1 cellular context compared by ENCODE assay signal in genomic region chr7:82542665-82543064, GRCh38.
TF ChIP-seq lines count a peak whose summit lies in the region.

No MANE protein-coding gene starts in this region.

TF ChIP-seq in HEK293, 187 proteins besides CTCF, POLR2A, EP300 and RAD21 (continued from another document and continues in another):
- TF ChIP-seq ZNF280C (tag by site-specific recombination; IDR thresholded peaks at IDR 0.05) = no peak
- no peak for TF ChIP-seq ZNF311 (tag by site-specific recombination; IDR thresholded peaks at IDR 0.05; ENCODE audit: borderline replicate concordance)
- no peak for TF ChIP-seq ZNF292 (tag by site-specific recombination; IDR thresholded peaks at IDR 0.05; ENCODE audit: borderline replicate concordance, low read depth)
- TF ChIP-seq ZNF449 (tag by site-specific recombination; IDR thresholded peaks at IDR 0.05) = no peak
- no peak for TF ChIP-seq RBAK (tag by site-specific recombination; IDR thresholded peaks at IDR 0.05)
- no peak for TF ChIP-seq ZNF2 (tag by site-specific recombination; IDR thresholded peaks at IDR 0.05)
- TF ChIP-seq OVOL3 (tag by site-specific recombination; IDR thresholded peaks at IDR 0.05) = no peak
- TF ChIP-seq PATZ1 (tag by site-specific recombination; IDR thresholded peaks at IDR 0.05) = no peak
- TF ChIP-seq HIC1 (tag by site-specific recombination; IDR thresholded peaks at IDR 0.05) = no peak
- peak; percentile 96 for TF ChIP-seq ZNF843 (tag by site-specific recombination; IDR thresholded peaks at IDR 0.05)
- no peak for TF ChIP-seq ZBTB8A (tag by site-specific recombination; IDR thresholded peaks at IDR 0.05)
- TF ChIP-seq ZNF114 (tag by site-specific recombination; IDR thresholded peaks at IDR 0.05) = no peak
- no peak for TF ChIP-seq ZNF600 (tag by site-specific recombination; IDR thresholded peaks at IDR 0.05)
- no peak for TF ChIP-seq ZNF791 (tag by site-specific recombination; IDR thresholded peaks at IDR 0.05)
- TF ChIP-seq ZNF558 (tag by site-specific recombination; IDR thresholded peaks at IDR 0.05) = no peak
- no peak for TF ChIP-seq ZNF404 (tag by site-specific recombination; IDR thresholded peaks at IDR 0.05)
- no peak for TF ChIP-seq ZNF623 (tag by site-specific recombination; IDR thresholded peaks at IDR 0.05)
- TF ChIP-seq GLI2 (tag by site-specific recombination; IDR thresholded peaks at IDR 0.05; ENCODE audit: borderline replicate concordance, low read depth) = peak; percentile 30; the same call in 1 of the 2 replicates
- no peak for TF ChIP-seq ZNF223 (tag by site-specific recombination; IDR thresholded peaks at IDR 0.05)
- TF ChIP-seq ZNF16 (tag by site-specific recombination; IDR thresholded peaks at IDR 0.05; ENCODE audit: low read depth) = no peak
- TF ChIP-seq SP3 (tag by site-specific recombination; IDR thresholded peaks at IDR 0.05) = no peak
- no peak for TF ChIP-seq PRDM10 (tag by site-specific recombination; IDR thresholded peaks at IDR 0.05)
- no peak for TF ChIP-seq ZNF148 (tag by site-specific recombination; IDR thresholded peaks at IDR 0.05; ENCODE audit: borderline replicate concordance)
- peak; percentile 38; the same call in 1 of the 2 replicates for TF ChIP-seq GFI1B (tag by site-specific recombination; IDR thresholded peaks at IDR 0.05)
- peak; percentile 78 for TF ChIP-seq OSR2 (tag by site-specific recombination; IDR thresholded peaks at IDR 0.05)
- TF ChIP-seq ZFP41 (tag by site-specific recombination; IDR thresholded peaks at IDR 0.05; ENCODE audit: borderline replicate concordance) = no peak
- TF ChIP-seq ZFP37 (tag by site-specific recombination; IDR thresholded peaks at IDR 0.05) = no peak
- TF ChIP-seq ZNF140 (tag by site-specific recombination; IDR thresholded peaks at IDR 0.05) = no peak
- TF ChIP-seq ZNF76 (tag by site-specific recombination; IDR thresholded peaks at IDR 0.05; ENCODE audit: borderline replicate concordance, low read depth) = no peak
- TF ChIP-seq ZNF785 (tag by site-specific recombination; IDR thresholded peaks at IDR 0.05) = no peak
- TF ChIP-seq BCL6B (tag by site-specific recombination; IDR thresholded peaks at IDR 0.05) = peak; percentile 59
- peak; percentile 57 for TF ChIP-seq IKZF3 (tag by site-specific recombination; IDR thresholded peaks at IDR 0.05)
- no peak for TF ChIP-seq ZFP69B (tag by site-specific recombination; IDR thresholded peaks at IDR 0.05)
- TF ChIP-seq ZNF701 (tag by site-specific recombination; IDR thresholded peaks at IDR 0.05) = no peak
- TF ChIP-seq ZNF121 (tag by site-specific recombination; IDR thresholded peaks at IDR 0.05) = no peak
- no peak for TF ChIP-seq ZNF426 (tag by site-specific recombination; IDR thresholded peaks at IDR 0.05)
- no peak for TF ChIP-seq ZNF132 (tag by site-specific recombination; IDR thresholded peaks at IDR 0.05; ENCODE audit: borderline replicate concordance)
- no peak for TF ChIP-seq INSM2 (tag by site-specific recombination; IDR thresholded peaks at IDR 0.05)
- no peak for TF ChIP-seq KLF1 (tag by site-specific recombination; IDR thresholded peaks at IDR 0.05)
- no peak for TF ChIP-seq ZNF155 (tag by site-specific recombination; IDR thresholded peaks at IDR 0.05)
- TF ChIP-seq ZNF23 (tag by site-specific recombination; IDR thresholded peaks at IDR 0.05; ENCODE audit: borderline replicate concordance) = no peak
- no peak for TF ChIP-seq ZNF645 (tag by site-specific recombination; IDR thresholded peaks at IDR 0.05)
